8 cellular contexts compared by ENCODE assay signal in the genomic region with DNA sequence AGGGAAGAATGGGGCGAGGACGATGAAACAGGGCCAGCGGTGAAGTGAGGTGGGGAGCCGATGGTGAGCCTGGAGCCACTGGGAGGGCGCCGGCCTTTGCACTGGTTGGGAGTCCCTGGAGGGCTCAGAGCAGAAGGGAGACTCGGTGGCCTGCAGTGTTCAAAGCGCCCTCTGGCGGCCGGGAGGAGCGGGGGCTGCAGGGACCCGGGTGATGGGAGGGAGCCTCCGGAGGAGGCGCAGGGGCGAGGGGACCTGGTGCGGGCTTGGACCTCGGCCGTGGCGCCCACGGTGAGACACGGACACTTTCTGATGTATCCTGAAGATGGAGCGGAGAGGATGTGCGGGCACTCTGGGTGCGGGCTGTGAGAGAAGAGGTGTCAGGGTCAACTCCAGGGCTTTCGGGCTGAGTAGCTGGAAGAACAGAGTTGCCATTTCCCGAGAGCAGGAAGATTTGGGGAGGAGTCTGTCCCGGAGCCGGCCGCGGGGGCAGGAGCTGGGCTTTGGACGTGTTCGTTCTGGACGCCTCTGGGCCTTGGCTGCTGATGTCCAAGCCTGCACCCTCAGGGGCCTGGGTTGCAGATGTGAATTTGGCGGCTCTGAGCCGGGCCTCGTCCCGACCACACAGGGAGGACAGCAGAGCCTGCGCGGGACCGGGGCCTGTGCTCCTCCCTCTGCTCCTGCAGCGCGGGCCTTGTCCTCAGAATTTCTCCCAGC. TPM values are rescaled to one million over a fixed set of nuclear protein-coding genes. Genes with fewer than 3 reads are reported as not detected.
A peak's percentile ranks its signal among the peaks of the same experiment; 100 is the strongest.
DNase-seq lines count a peak whose midpoint lies in the region; ATAC-seq and TF ChIP-seq lines count a peak whose summit lies in the region.

No MANE protein-coding gene starts in this region.

- POLR2A ChIA-PET in activated CD4-positive, alpha-beta T cell treated with anti-CD3 and anti-CD28 coated beads for 36 hours (lab: Charles Lee): no interaction called here

- CTCF ChIA-PET in activated CD4-positive, alpha-beta T cell treated with anti-CD3 and anti-CD28 coated beads for 36 hours (lab: Charles Lee): interaction anchor here (0.7 to 12.5 kb wide), 20 partner anchors 8 to 518 kb away, joined by 3 to 339 read pairs (median 4); a partner anchor contains a TSS

- no peaks in the 10 kb centered on the region for H3K36me3 Mint-ChIP-seq in activated CD4-positive, alpha-beta T cell treated with anti-CD3 and anti-CD28 coated beads for 36 hours (ENCODE audit: low read depth)

- H3K9me3 Mint-ChIP-seq in activated CD4-positive, alpha-beta T cell treated with anti-CD3 and anti-CD28 coated beads for 36 hours (ENCODE audit: low read depth): no peaks in the 10 kb centered on the region

- H3K27ac ChIP-seq in coronary artery: peak overlapping the region; percentile 18 to 85

- no peak overlapping the region for H3K27ac Mint-ChIP-seq in activated CD4-positive, alpha-beta T cell treated with anti-CD3 and anti-CD28 coated beads for 36 hours

- ATAC-seq in GM18867 (IDR thresholded peaks at IDR 0.05; ENCODE audit: unreplicated experiment): peak; percentile 53
- peak; percentile 92 for ATAC-seq in activated CD4-positive, alpha-beta T cell treated with anti-CD3 and anti-CD28 coated beads for 36 hours
- ATAC-seq in HG02981 (IDR thresholded peaks at IDR 0.05; ENCODE audit: unreplicated experiment): no peak
- no peak for ATAC-seq in HG03025 (IDR thresholded peaks at IDR 0.05; ENCODE audit: low FRiP score, unreplicated experiment)

- peaks cover 9% of the 10 kb centered on the region for H3K4me1 Mint-ChIP-seq in activated CD4-positive, alpha-beta T cell treated with anti-CD3 and anti-CD28 coated beads for 36 hours

- DNase-seq in NCI-H1694 (lab: John Stamatoyannopoulos, UW) (peak; percentile 98), coronary artery (ENCODE audit: low spot score) (no peak), lung microvascular endothelial cell (ENCODE audit: low read depth in 2 of 2) (peak; percentile 45 to 66)
- peak; percentile 92 for DNase-seq in activated CD4-positive, alpha-beta T cell treated with anti-CD3 and anti-CD28 coated beads for 36 hours
- DNase-seq in stimulated activated CD8-positive, alpha-beta memory T cell treated with anti-CD3 and anti-CD28 coated beads, Interleukin-4, amount 100 ng/mL, for 24 hours (ENCODE audit: low read depth): peak; percentile 73

- H3K4me3 Mint-ChIP-seq in activated CD4-positive, alpha-beta T cell treated with anti-CD3 and anti-CD28 coated beads for 36 hours: no peak overlapping the region

- peak overlapping the region; percentile 49 for H3K4me3 ChIP-seq in coronary artery

- intact Hi-C loops in activated CD4-positive, alpha-beta T cell treated with anti-CD3 and anti-CD28 coated beads for 36 hours (cut with DNase I, micrococcal nuclease): loop anchor here (5.0 to 10.0 kb wide), 2 partner anchors 128 to 185 kb away; a partner anchor contains a TSS

- no peaks in the 10 kb centered on the region for H3K27me3 Mint-ChIP-seq in activated CD4-positive, alpha-beta T cell treated with anti-CD3 and anti-CD28 coated beads for 36 hours

- peak; percentile 72 for TF ChIP-seq CTCF in coronary artery (IDR thresholded peaks at IDR 0.05)

RNA-seq across cellular contexts. Expression of a gene that starts 29.7 kb away (rescaled TPM):
- total RNA-seq in activated CD4-positive, alpha-beta T cell treated with anti-CD3 and anti-CD28 coated beads for 36 hours: under 1 TPM; 0.19 to 0.23 TPM
- under 0.01 TPM in 1 of 2 replicates, not detected in the other for total RNA-seq in lung microvascular endothelial cell

RNA-seq across cellular contexts. Expression of a gene that starts 33.2 kb away (rescaled TPM):
- total RNA-seq in activated CD4-positive, alpha-beta T cell treated with anti-CD3 and anti-CD28 coated beads for 36 hours: 100 to 1,000 TPM; 322 to 330 TPM
- total RNA-seq in lung microvascular endothelial cell: 122 and 124 TPM in 2 replicates

Comparison
In these comparisons a context has a peak if more than half of its experiments do, and no peak if none do; other contexts are left out.
1. ATAC-seq: peak in GM18867 (single experiment) and activated CD4-positive, alpha-beta T cell treated with anti-CD3 and anti-CD28 coated beads for 36 hours (single experiment); none in HG02981 (single experiment) and HG03025 (single experiment).